8 cellular contexts compared by ENCODE assay signal in genomic region chr22:38755155-38755910, GRCh38. TPM values are rescaled to one million over a fixed set of nuclear protein-coding genes. Genes with fewer than 3 reads are reported as not detected.
DNase-seq lines count a peak whose midpoint lies in the region; ATAC-seq and TF ChIP-seq lines count a peak whose summit lies in the region.

No MANE protein-coding gene starts in this region.

- intact Hi-C loops in ascending aorta (cut with DNase I) (loop anchor here (1.0 to 2.0 kb wide), 3 partner anchors 50 to 949 kb away; partner anchors contain the start of genes GCAT and GTPBP1), left cardiac atrium (cut with DNase I) (loop anchor here in 1 of 2 donors (5.0 kb wide), 1 partner anchor 112 kb away; no protein-coding TSS in a partner anchor)

- peak overlapping the region; percentile 72 for H2AFZ ChIP-seq in parathyroid adenoma

- H3K4me1 ChIP-seq in ascending aorta (peaks cover 18 to 23% of the 10 kb centered on the region in 2 donors), parathyroid adenoma (no peaks in the 10 kb centered on the region)

- H3K9me3 ChIP-seq in ascending aorta (no peaks in the 10 kb centered on the region), parathyroid adenoma (ENCODE audit: control insufficient read depth, low read length) (no peaks in the 10 kb centered on the region)

- TF ChIP-seq CTCF in AG10803 (conservative IDR thresholded peaks at IDR 0.05; ENCODE audit: low read length) (no peak), ascending aorta (IDR thresholded peaks at IDR 0.05) (no peak), parathyroid adenoma (IDR thresholded peaks at IDR 0.05) (no peak)

- no peaks in the 10 kb centered on the region for H3K79me2 ChIP-seq in parathyroid adenoma

- peak overlapping the region; percentile 87 for H3K4me2 ChIP-seq in parathyroid adenoma (ENCODE audit: low read length)

- H3K4me3 ChIP-seq in AG10803 (ENCODE audit: low read length) (peak overlapping the region; percentile 72), ascending aorta (peak overlapping the region; percentile 72 to 79), parathyroid adenoma (ENCODE audit: low read depth, low read length) (peak overlapping the region; percentile 62)

- H3K27me3 ChIP-seq in ascending aorta (no peaks in the 10 kb centered on the region), parathyroid adenoma (ENCODE audit: control insufficient read depth, insufficient read depth, low read length) (no peaks in the 10 kb centered on the region)

- H3K9ac ChIP-seq in parathyroid adenoma, result peak overlapping the region; percentile 11

- H3K27ac ChIP-seq in ascending aorta (peak overlapping the region; percentile 91 to 98), parathyroid adenoma (peak overlapping the region; percentile 90)

- ATAC-seq in GM18873 (IDR thresholded peaks at IDR 0.05; ENCODE audit: low FRiP score, unreplicated experiment) (peak; percentile 21), HG03159 (IDR thresholded peaks at IDR 0.05; ENCODE audit: unreplicated experiment) (peak; percentile 10), SK-N-SH treated with all-trans-retinoic acid at 6 μM for 48 hours (peak; percentile 73), left cardiac atrium (peak; percentile 83 to 88)

- peaks cover 30 to 32% of the 10 kb centered on the region in 2 donors for H3K36me3 ChIP-seq in ascending aorta
- H3K36me3 ChIP-seq in parathyroid adenoma (ENCODE audit: control insufficient read depth, insufficient read depth, low read length), result no peaks in the 10 kb centered on the region

- peak; percentile 78 for DNase-seq in AG10803 (ENCODE audit: low read depth)
- DNase-seq in ascending aorta (ENCODE audit: low spot score in 2 of 2), result peak; percentile 89 to 98
- peak; percentile 95 for DNase-seq in left cardiac atrium
- no peak for DNase-seq in SK-N-DZ (ENCODE audit: low spot score)

TF ChIP-seq in SK-N-SH treated with all-trans-retinoic acid at 6 μM for 48 hours, 23 proteins besides CTCF, POLR2A, EP300 and RAD21:
- no peak for TF ChIP-seq SNAI2 (CRISPR knock-in tag; IDR thresholded peaks at IDR 0.05)
- no peak for TF ChIP-seq TOX (CRISPR knock-in tag; IDR thresholded peaks at IDR 0.05; ENCODE audit: borderline replicate concordance)
- TF ChIP-seq ZFP30 (CRISPR knock-in tag; IDR thresholded peaks at IDR 0.05), result no peak
- TF ChIP-seq PPARA (CRISPR knock-in tag; IDR thresholded peaks at IDR 0.05; ENCODE audit: borderline replicate concordance), result no peak
- no peak for TF ChIP-seq PATZ1 (CRISPR knock-in tag; IDR thresholded peaks at IDR 0.05; ENCODE audit: borderline replicate concordance)
- TF ChIP-seq ISL1 (CRISPR knock-in tag; IDR thresholded peaks at IDR 0.05), result no peak
- no peak for TF ChIP-seq RARB (CRISPR knock-in tag; IDR thresholded peaks at IDR 0.05)
- TF ChIP-seq CREB5 (CRISPR knock-in tag; IDR thresholded peaks at IDR 0.05; ENCODE audit: low read depth), result no peak
- no peak for TF ChIP-seq ZNF8 (CRISPR knock-in tag; IDR thresholded peaks at IDR 0.05)
- TF ChIP-seq CSDC2 (CRISPR knock-in tag; IDR thresholded peaks at IDR 0.05), result no peak

RNA-seq across cellular contexts. Expression of gene SUN2, which starts 0.5 kb away (rescaled TPM):
- total RNA-seq in ascending aorta (896 TPM), left cardiac atrium (100 to 1,000 TPM; 109 to 133 TPM)
- 79.1 and 95.6 TPM in 2 replicates for polyA plus RNA-seq in SK-N-DZ (2014; cell fraction: cytosol; rRNA removed)
- 163 and 164 TPM in 2 replicates for polyA plus RNA-seq in SK-N-DZ (2014; cell fraction: nucleus; rRNA removed)

RNA-seq across cellular contexts. Expression of gene DNAL4, which starts 38.6 kb away (rescaled TPM):
- 18.0 TPM for total RNA-seq in ascending aorta
- total RNA-seq in left cardiac atrium, result 10 to 100 TPM in 1 of 2 donors, 1 to 10 TPM in 1; 8.8 to 10.8 TPM
- 29.0 and 32.8 TPM in 2 replicates for polyA plus RNA-seq in SK-N-DZ (2014; cell fraction: cytosol; rRNA removed)
- 18.6 and 21.3 TPM in 2 replicates for polyA plus RNA-seq in SK-N-DZ (2014; cell fraction: nucleus; rRNA removed)

RNA-seq across cellular contexts. Expression of gene GTPBP1, which starts 49.6 kb away (rescaled TPM):
- total RNA-seq in ascending aorta, result 89.5 TPM
- total RNA-seq in left cardiac atrium, result 10 to 100 TPM; 25.1 to 33.5 TPM
- polyA plus RNA-seq in SK-N-DZ (2014; cell fraction: cytosol; rRNA removed), result 56.2 and 67.9 TPM in 2 replicates
- 43.1 and 57.0 TPM in 2 replicates for polyA plus RNA-seq in SK-N-DZ (2014; cell fraction: nucleus; rRNA removed)

RNA-seq across cellular contexts. Expression of gene JOSD1, which starts 54.6 kb away (rescaled TPM):
- total RNA-seq in ascending aorta, result 153 TPM
- total RNA-seq in left cardiac atrium, result 10 to 100 TPM; 22.7 to 33.2 TPM
- 55.5 and 61.2 TPM in 2 replicates for polyA plus RNA-seq in SK-N-DZ (2014; cell fraction: cytosol; rRNA removed)
- polyA plus RNA-seq in SK-N-DZ (2014; cell fraction: nucleus; rRNA removed), result 41.2 and 43.9 TPM in 2 replicates

Comparison
In these comparisons a context has a peak if more than half of its experiments do, and no peak if none do; other contexts are left out.
1. ATAC-seq: peak in every context shown above with its lines; median percentile 86 in left cardiac atrium; 73 in SK-N-SH treated with all-trans-retinoic acid at 6 μM for 48 hours; 21 in GM18873; 10 in HG03159.